30 cellular contexts compared by ENCODE assay signal in the genomic region with DNA sequence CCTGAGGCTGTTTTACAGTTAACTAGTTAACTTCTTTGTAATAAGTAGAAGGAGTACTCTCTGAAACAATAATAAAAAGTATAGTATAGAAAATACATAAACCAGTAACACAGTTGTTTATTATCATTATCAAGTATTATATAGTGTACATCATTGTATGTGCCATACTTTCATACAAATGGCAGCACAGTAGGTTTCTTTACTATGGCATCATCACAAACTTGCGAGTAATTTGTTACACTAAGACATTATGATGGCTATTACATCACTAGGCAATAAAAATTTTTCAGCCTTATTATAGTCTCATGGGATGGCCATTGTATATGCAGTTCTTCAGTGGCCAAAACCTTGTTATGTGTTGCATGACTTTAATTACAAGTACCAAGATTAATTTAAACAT.
"Had no signal": no experiment of that assay in that cellular context is flagged by ENCODE, and none has a peak within 500 bp of the region (broad histone marks: within the 10 kb centered on the region; RNA-seq: fewer than 3 reads in every experiment).

No MANE protein-coding gene starts in this region.

- ATAC-seq: activated naive CD4-positive, alpha-beta T cell treated with anti-CD3 and anti-CD28 coated beads, Interleukin-2, amount 50 U/mL, for 72 hours; activated naive CD8-positive, alpha-beta T cell treated with anti-CD3 and anti-CD28 coated beads, Interleukin-2, amount 50 U/mL, for 24 hours; activated T-cell treated with anti-CD3 and anti-CD28 coated beads, Interleukin-2, amount 50 U/mL, for 4 hours; activated T-cell treated with anti-CD3 and anti-CD28 coated beads, Interleukin-2, amount 50 U/mL, for 72 hours; activated T-helper 17 cell treated with anti-CD3 and anti-CD28 coated beads, Interleukin-2, amount 50 U/mL, for 72 hours; body of pancreas had no signal

- H3K4me1 ChIP-seq: adrenal gland, ascending aorta, body of pancreas, breast epithelium had no signal

- H3K36me3 ChIP-seq: adrenal gland, ascending aorta, brain microvascular endothelial cell, breast epithelium, cardiac muscle cell had no signal

- H3K27me3 ChIP-seq: adrenal gland, ascending aorta, body of pancreas, brain microvascular endothelial cell, breast epithelium, cardiac muscle cell had no signal

- H3K27ac ChIP-seq: adrenal gland, ascending aorta, body of pancreas, brain microvascular endothelial cell, breast epithelium, cardiac muscle cell had no signal

- DNase-seq: activated effector memory CD4-positive, alpha-beta T cell treated with anti-CD3 and anti-CD28 coated beads, Interleukin-2, amount 50 U/mL, for 16 hours; activated effector memory CD4-positive, alpha-beta T cell treated with Interleukin-2 at 50 U/mL for 16 hours; activated gamma-delta T cell; activated gamma-delta T cell treated with Interleukin-2 at 50 U/mL for 16 hours; activated naive CD4-positive, alpha-beta T cell; activated naive CD4-positive, alpha-beta T cell treated with anti-CD3 and anti-CD28 coated beads for 36 hours; activated naive CD4-positive, alpha-beta T cell treated with anti-CD3 and anti-CD28 coated beads, Interleukin-2, amount 10 ng/mL, durations not matched to agents 7 days and 5 days; activated naive CD4-positive, alpha-beta T cell treated with anti-CD3 and anti-CD28 coated beads, Interleukin-2, amount 50 U/mL, for 16 hours; activated naive CD4-positive, alpha-beta T cell treated with Interleukin-2 at 50 U/mL for 16 hours; activated naive CD8-positive, alpha-beta T cell treated with anti-CD3 and anti-CD28 coated beads for 36 hours; activated naive CD8-positive, alpha-beta T cell treated with anti-CD3 and anti-CD28 coated beads, Interleukin-2, amount 10 ng/mL, durations not matched to agents 7 days and 5 days; activated naive CD8-positive, alpha-beta T cell treated with anti-CD3 and anti-CD28 coated beads, Interleukin-2, amount 50 U/mL, for 24 hours; activated T-cell treated with anti-CD3 and anti-CD28 coated beads, Interleukin-2, amount 50 U/mL, for 4 hours; activated T-cell treated with anti-CD3 and anti-CD28 coated beads, Interleukin-2, amount 50 U/mL, for 48 hours; activated T-cell treated with anti-CD3 and anti-CD28 coated beads, Interleukin-2, amount 50 U/mL, for 72 hours; adrenal gland; amniotic stem cell; amygdala; anterior cingulate cortex; aorta; body of pancreas; brain microvascular endothelial cell; caudate nucleus; central memory CD4-positive, alpha-beta T cell; cerebellar nuclear complex had no signal

- H3K4me3 ChIP-seq: adrenal gland, ascending aorta, body of pancreas, breast epithelium, cardiac muscle cell had no signal

- H3K9me3 ChIP-seq: adrenal gland, ascending aorta, body of pancreas, breast epithelium had no signal
